8 cellular contexts compared by ENCODE assay signal in the genomic region with DNA sequence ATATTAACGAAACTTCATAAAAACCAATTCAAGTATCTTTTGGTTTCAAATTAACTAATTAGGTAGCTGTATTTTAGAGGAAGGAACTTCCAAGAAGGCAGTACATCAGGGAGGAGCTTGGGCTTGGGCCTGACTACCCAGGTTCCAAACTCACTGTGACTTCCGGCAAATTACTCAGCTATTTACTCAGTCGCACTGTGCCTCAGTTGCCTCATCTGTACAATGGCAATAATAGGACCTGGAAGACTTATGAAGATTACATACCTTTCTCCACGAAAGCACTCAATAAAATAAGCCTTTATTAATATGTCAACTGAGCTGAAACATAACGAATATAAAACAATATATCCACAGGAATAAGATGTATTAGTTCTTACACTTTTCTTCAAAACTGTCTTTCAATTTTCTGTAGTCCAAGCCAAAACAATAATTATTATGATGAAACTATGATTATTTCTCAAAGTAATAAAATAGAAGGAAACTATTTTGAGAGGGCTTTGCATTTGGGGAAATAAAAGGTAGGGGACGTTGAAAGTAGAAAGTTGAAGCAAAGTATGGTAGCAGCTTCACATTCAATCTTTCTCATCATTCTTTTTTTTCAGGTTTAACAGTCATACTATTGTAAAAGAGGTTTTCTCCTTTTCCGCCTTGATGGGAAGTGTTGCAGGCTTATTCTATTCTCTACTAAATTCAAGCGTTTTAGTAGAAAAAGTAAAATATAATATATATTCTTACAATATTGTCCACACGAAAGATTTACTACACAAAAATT. TPM values are rescaled to one million over a fixed set of nuclear protein-coding genes. Genes with fewer than 3 reads are reported as not detected.
DNase-seq lines count a peak whose midpoint lies in the region; ATAC-seq and TF ChIP-seq lines count a peak whose summit lies in the region.
"Had no signal": no experiment of that assay in that cellular context is flagged by ENCODE, and none has a peak within 500 bp of the region (broad histone marks: within the 10 kb centered on the region; RNA-seq: fewer than 3 reads in every experiment).

No MANE protein-coding gene starts in this region.

- TF ChIP-seq CTCF in HFFc6 (IDR thresholded peaks at IDR 0.05): no peak

- peak overlapping the region; percentile 36 for H3K27ac Mint-ChIP-seq in HFFc6
- peak overlapping the region; percentile 95 for H3K27ac Mint-ChIP-seq in activated CD4-positive, alpha-beta memory T cell treated with anti-CD3 and anti-CD28 coated beads, Interleukin-2, amount 10 ng/mL, durations not matched to agents 7 days and 5 days
- H3K27ac Mint-ChIP-seq in stimulated activated memory B cell treated with anti-CD40 and anti-IgM and Interleukin-4, amounts not matched to agents 10 μg/mL and 1 μg/mL and 100 μg/mL, for 72 hours: peak overlapping the region; percentile 92

- DNase-seq in HFFc6: no peak
- DNase-seq in activated CD4-positive, alpha-beta memory T cell treated with anti-CD3 and anti-CD28 coated beads, Interleukin-2, amount 10 ng/mL, durations not matched to agents 7 days and 5 days: no peak
- no peak for DNase-seq in D341Med (ENCODE audit: low spot score)

- POLR2A ChIA-PET in activated CD4-positive, alpha-beta memory T cell treated with anti-CD3 and anti-CD28 coated beads, Interleukin-2, amount 10 ng/mL, durations not matched to agents 7 days and 5 days (lab: Charles Lee): interaction anchor here (1.0 to 5.0 kb wide), 15 partner anchors 10 to 732 kb away, joined by 3 to 95 read pairs (median 5); a partner anchor contains a TSS

- peak overlapping the region; percentile 80 for H3K4me3 ChIP-seq in iPS-11a (ENCODE audit: low read depth, low read length)

- ATAC-seq in stimulated activated memory B cell treated with anti-CD40 and anti-IgM and Interleukin-4, amounts not matched to agents 10 μg/mL and 1 μg/mL and 100 μg/mL, for 72 hours: no peak
- ATAC-seq in GM18502 (IDR thresholded peaks at IDR 0.05; ENCODE audit: poor library complexity, unreplicated experiment) (no peak), HG03095 (IDR thresholded peaks at IDR 0.05; ENCODE audit: unreplicated experiment) (no peak)

- H3K4me3 Mint-ChIP-seq in HFFc6: peak overlapping the region; percentile 89
- peak overlapping the region; percentile 76 for H3K4me3 Mint-ChIP-seq in activated CD4-positive, alpha-beta memory T cell treated with anti-CD3 and anti-CD28 coated beads, Interleukin-2, amount 10 ng/mL, durations not matched to agents 7 days and 5 days
- peak overlapping the region; percentile 89 for H3K4me3 Mint-ChIP-seq in stimulated activated memory B cell treated with anti-CD40 and anti-IgM and Interleukin-4, amounts not matched to agents 10 μg/mL and 1 μg/mL and 100 μg/mL, for 72 hours

- no peaks in the 10 kb centered on the region for H3K9me3 Mint-ChIP-seq in HFFc6
- no peaks in the 10 kb centered on the region for H3K9me3 Mint-ChIP-seq in activated CD4-positive, alpha-beta memory T cell treated with anti-CD3 and anti-CD28 coated beads, Interleukin-2, amount 10 ng/mL, durations not matched to agents 7 days and 5 days
- H3K9me3 Mint-ChIP-seq in stimulated activated memory B cell treated with anti-CD40 and anti-IgM and Interleukin-4, amounts not matched to agents 10 μg/mL and 1 μg/mL and 100 μg/mL, for 72 hours: no peaks in the 10 kb centered on the region

- H3K27me3 Mint-ChIP-seq in HFFc6 (ENCODE audit: insufficient read depth): peaks cover 5% of the 10 kb centered on the region
- H3K27me3 Mint-ChIP-seq in activated CD4-positive, alpha-beta memory T cell treated with anti-CD3 and anti-CD28 coated beads, Interleukin-2, amount 10 ng/mL, durations not matched to agents 7 days and 5 days: peaks cover 16% of the 10 kb centered on the region
- peaks cover 2% of the 10 kb centered on the region for H3K27me3 Mint-ChIP-seq in stimulated activated memory B cell treated with anti-CD40 and anti-IgM and Interleukin-4, amounts not matched to agents 10 μg/mL and 1 μg/mL and 100 μg/mL, for 72 hours

- no peaks in the 10 kb centered on the region for H3K36me3 Mint-ChIP-seq in HFFc6 (ENCODE audit: low read depth)
- peaks cover 4% of the 10 kb centered on the region for H3K36me3 Mint-ChIP-seq in activated CD4-positive, alpha-beta memory T cell treated with anti-CD3 and anti-CD28 coated beads, Interleukin-2, amount 10 ng/mL, durations not matched to agents 7 days and 5 days (ENCODE audit: low read depth)
- H3K36me3 Mint-ChIP-seq in stimulated activated memory B cell treated with anti-CD40 and anti-IgM and Interleukin-4, amounts not matched to agents 10 μg/mL and 1 μg/mL and 100 μg/mL, for 72 hours: no peaks in the 10 kb centered on the region

- CTCF ChIA-PET in activated CD4-positive, alpha-beta memory T cell treated with anti-CD3 and anti-CD28 coated beads, Interleukin-2, amount 10 ng/mL, durations not matched to agents 7 days and 5 days (lab: Charles Lee): interaction anchor here (1.1 to 2.0 kb wide), 6 partner anchors 86 to 235 kb away, joined by 3 to 8 read pairs (median 5); a partner anchor contains a TSS

- peaks cover 8% of the 10 kb centered on the region; the same call in 1 of the 2 replicates for H3K4me1 Mint-ChIP-seq in HFFc6 (ENCODE audit: low read depth)
- H3K4me1 Mint-ChIP-seq in activated CD4-positive, alpha-beta memory T cell treated with anti-CD3 and anti-CD28 coated beads, Interleukin-2, amount 10 ng/mL, durations not matched to agents 7 days and 5 days: peaks cover 27% of the 10 kb centered on the region
- H3K4me1 Mint-ChIP-seq in stimulated activated memory B cell treated with anti-CD40 and anti-IgM and Interleukin-4, amounts not matched to agents 10 μg/mL and 1 μg/mL and 100 μg/mL, for 72 hours: peaks cover 14% of the 10 kb centered on the region

RNA-seq across cellular contexts. Expression of a gene that starts 10.5 kb away (rescaled TPM):
- total RNA-seq in HFFc6 (2021; fragmentation: NEBNext Ultra II Directional; extraction: Animal tissue kit (Norgen Biotek cat#: 25700)): not detected
- total RNA-seq in activated CD4-positive, alpha-beta memory T cell treated with anti-CD3 and anti-CD28 coated beads, Interleukin-2, amount 10 ng/mL, durations not matched to agents 7 days and 5 days: not detected
- total RNA-seq: HT-29 had no signal

Comparison
In these comparisons a context has a peak if more than half of its experiments do, and no peak if none do; other contexts are left out.
1. H3K27ac Mint-ChIP-seq: peak in every context shown above with its lines; median percentile 95 in activated CD4-positive, alpha-beta memory T cell treated with anti-CD3 and anti-CD28 coated beads, Interleukin-2, amount 10 ng/mL, durations not matched to agents 7 days and 5 days; 92 in stimulated activated memory B cell treated with anti-CD40 and anti-IgM and Interleukin-4, amounts not matched to agents 10 μg/mL and 1 μg/mL and 100 μg/mL, for 72 hours; 36 in HFFc6.